33 cellular contexts compared by ENCODE assay signal in genomic region chrX:97011540-97011939, GRCh38.
"Had no signal": no experiment of that assay in that cellular context is flagged by ENCODE, and none has a peak within 500 bp of the region (broad histone marks: within the 10 kb centered on the region; RNA-seq: fewer than 3 reads in every experiment).

No MANE protein-coding gene starts in this region.

- H3K9me3 ChIP-seq: MG63 had no signal

- H3K4me3 ChIP-seq: MG63 had no signal

- H3K36me3 ChIP-seq: MG63 had no signal

- H3K27ac ChIP-seq: KMS-11 had no signal

- H3K27me3 ChIP-seq: MG63 had no signal

- DNase-seq: Karpas-422, Kasumi-1, MG63, MM.1S, MV-4-11, NCI-H1048, NCI-H1092, NCI-H1092 treated with DMSO at 0.1 percent for 48 hours, NCI-H1105, NCI-H1105 treated with DMSO at 0.1 percent for 48 hours, NCI-H1417, NCI-H1417 treated with DMSO at 0.1 percent for 48 hours, NCI-H1436, NCI-H1436 treated with DMSO at 0.1 percent for 48 hours, NCI-H146, NCI-H1694, NCI-H1694 treated with DMSO at 0.1 percent for 48 hours, NCI-H187, NCI-H187 treated with DMSO at 0.1 percent for 48 hours, NCI-H1930, NCI-H2029, NCI-H2029 treated with DMSO at 0.1 percent for 48 hours, NCI-H2081, NCI-H2081 treated with DMSO at 0.1 percent for 48 hours, NCI-H2107, NCI-H2171, NCI-H2227 treated with DMSO at 0.1 percent for 48 hours, NCI-H226, NCI-H345, NCI-H446, NCI-H446 treated with DMSO at 0.1 percent for 48 hours, NCI-H510A had no signal
